Comparison of ENCODE assay signal across 1 cellular context in the genomic region with DNA sequence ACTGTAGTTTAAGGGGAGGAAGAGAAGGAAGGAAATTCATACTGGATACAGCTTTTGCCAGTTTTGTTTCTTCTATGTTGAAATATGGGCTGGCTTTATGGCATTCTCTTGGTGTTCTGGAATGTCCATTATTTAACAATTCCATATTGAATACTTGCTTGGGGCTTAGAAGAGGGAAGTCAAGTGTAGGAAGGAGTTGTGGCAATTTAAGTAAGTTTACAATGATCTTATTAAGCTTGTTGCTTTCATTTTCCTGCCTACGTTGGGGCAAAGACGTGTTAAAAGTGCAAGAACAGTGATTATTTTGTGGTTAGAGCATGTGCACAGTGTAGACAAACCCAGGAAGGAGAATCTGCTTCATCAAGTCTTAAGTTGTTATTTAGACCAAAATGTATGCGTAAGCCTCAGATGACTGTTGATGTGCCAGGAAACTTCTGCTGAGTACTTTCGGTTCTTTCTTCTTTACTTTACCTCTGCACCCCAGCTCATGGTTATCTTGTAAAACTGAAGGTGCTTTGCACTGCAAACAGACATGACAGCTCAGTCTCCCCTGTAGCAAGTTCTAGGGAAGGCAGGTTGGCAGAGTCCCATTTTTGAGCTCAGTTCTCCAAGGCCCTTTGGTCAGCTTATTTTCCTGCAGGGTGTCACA.
TF ChIP-seq lines count a peak whose summit lies in the region.

No MANE protein-coding gene starts in this region.

TF ChIP-seq in liver, 16 proteins besides CTCF, POLR2A, EP300 and RAD21 (continued from another document):
- TF ChIP-seq, protein P1, sequence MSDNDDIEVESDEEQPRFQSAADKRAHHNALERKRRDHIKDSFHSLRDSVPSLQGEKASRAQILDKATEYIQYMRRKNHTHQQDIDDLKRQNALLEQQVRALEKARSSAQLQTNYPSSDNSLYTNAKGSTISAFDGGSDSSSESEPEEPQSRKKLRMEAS (IDR thresholded peaks at IDR 0.05), result no peak
- TF ChIP-seq SP1 (IDR thresholded peaks at IDR 0.05), result no peak
- no peak for TF ChIP-seq HNF4A (conservative IDR thresholded peaks at IDR 0.05)
- TF ChIP-seq TAF1 (conservative IDR thresholded peaks at IDR 0.05), result no peak
- TF ChIP-seq, protein P2, sequence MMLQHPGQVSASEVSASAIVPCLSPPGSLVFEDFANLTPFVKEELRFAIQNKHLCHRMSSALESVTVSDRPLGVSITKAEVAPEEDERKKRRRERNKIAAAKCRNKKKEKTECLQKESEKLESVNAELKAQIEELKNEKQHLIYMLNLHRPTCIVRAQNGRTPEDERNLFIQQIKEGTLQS (IDR thresholded peaks at IDR 0.05), result no peak
- TF ChIP-seq, protein P3, sequence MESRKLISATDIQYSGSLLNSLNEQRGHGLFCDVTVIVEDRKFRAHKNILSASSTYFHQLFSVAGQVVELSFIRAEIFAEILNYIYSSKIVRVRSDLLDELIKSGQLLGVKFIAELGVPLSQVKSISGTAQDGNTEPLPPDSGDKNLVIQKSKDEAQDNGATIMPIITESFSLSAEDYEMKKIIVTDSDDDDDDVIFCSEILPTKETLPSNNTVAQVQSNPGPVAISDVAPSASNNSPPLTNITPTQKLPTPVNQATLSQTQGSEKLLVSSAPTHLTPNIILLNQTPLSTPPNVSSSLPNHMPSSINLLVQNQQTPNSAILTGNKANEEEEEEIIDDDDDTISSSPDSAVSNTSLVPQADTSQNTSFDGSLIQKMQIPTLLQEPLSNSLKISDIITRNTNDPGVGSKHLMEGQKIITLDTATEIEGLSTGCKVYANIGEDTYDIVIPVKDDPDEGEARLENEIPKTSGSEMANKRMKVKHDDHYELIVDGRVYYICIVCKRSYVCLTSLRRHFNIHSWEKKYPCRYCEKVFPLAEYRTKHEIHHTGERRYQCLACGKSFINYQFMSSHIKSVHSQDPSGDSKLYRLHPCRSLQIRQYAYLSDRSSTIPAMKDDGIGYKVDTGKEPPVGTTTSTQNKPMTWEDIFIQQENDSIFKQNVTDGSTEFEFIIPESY (IDR thresholded peaks at IDR 0.05), result no peak
